In the genomic region with DNA sequence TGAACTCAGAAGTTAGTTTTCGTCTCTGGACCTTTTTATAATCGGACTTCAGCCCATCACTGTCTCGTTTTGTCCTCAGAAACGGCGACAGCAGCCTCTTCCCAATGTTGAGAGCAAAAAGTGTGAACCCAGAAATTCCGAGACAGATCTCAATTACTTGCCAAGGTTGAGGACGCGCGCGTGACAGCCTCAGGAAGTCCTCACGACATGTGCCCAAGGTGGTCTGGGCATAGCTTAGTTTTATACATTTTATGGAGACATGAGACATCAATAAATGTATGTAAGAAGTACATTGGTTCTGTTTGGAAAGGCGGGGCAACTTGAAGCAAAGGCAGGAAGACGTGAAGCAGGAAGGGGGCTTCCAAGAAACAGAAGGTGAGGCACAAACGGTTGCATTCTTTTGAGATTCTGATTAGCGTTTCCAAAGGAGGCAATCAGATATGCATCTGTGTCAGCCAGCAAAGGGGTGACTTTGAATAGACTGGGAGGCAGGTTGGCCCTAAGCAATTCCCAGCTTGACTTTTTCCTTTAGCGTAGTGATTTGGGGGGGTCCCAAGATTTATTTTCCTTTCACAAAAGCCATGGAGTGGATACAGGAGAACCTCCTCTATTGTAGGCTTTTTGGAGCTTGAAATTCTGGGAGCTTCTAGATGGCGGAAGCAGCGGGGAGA, we compare ENCODE assay signal across 8 cellular contexts. TPM values are rescaled to one million over a fixed set of nuclear protein-coding genes. Genes with fewer than 3 reads are reported as not detected.
DNase-seq lines count a peak whose midpoint lies in the region; ATAC-seq and TF ChIP-seq lines count a peak whose summit lies in the region.

No MANE protein-coding gene starts in this region.

- CTCF ChIA-PET in PC-9 (lab: Charles Lee) = interaction anchor here (0.6 to 3.1 kb wide), 11 partner anchors 8 to 109 kb away, joined by 3 to 25 read pairs (median 4); a partner anchor contains a TSS

- no peaks in the 10 kb centered on the region for H3K9me3 ChIP-seq in PC-9 (ENCODE audit: insufficient read depth, low read depth)

- peaks cover 23% of the 10 kb centered on the region for H3K4me1 Mint-ChIP-seq in neural crest cell

- no peaks in the 10 kb centered on the region for H3K27me3 ChIP-seq in PC-9 (ENCODE audit: insufficient read depth, low read depth)

- peak overlapping the region; percentile 95 for H3K27ac Mint-ChIP-seq in neural crest cell (ENCODE audit: unreplicated experiment)

- H3K36me3 Mint-ChIP-seq in neural crest cell (ENCODE audit: low read depth) = peaks cover 2% of the 10 kb centered on the region

- no peak for DNase-seq in PC-9
- no peak for DNase-seq in epithelial cell of proximal tubule (ENCODE audit: low read depth)
- no peak for DNase-seq in neural crest cell (ENCODE audit: low read depth, low spot score)
- no peak for DNase-seq in T-helper 9 cell
- no peak for DNase-seq in RKO (ENCODE audit: low spot score)

- H3K4me3 ChIP-seq in PC-9 = peak overlapping the region; percentile 73
- H3K4me3 ChIP-seq in epithelial cell of proximal tubule (ENCODE audit: low read depth, low read length) = peak overlapping the region; percentile 63

- no peaks in the 10 kb centered on the region for H3K9me2 ChIP-seq in PC-9 (ENCODE audit: insufficient read depth)

- H3K79me2 ChIP-seq in PC-9 (ENCODE audit: low read depth) = peaks cover 48% of the 10 kb centered on the region

- POLR2A ChIA-PET in PC-9 (lab: Charles Lee; ENCODE audit: unreplicated experiment) = interaction anchor here (0.6 to 3.2 kb wide), 5 partner anchors 11 to 158 kb away, joined by 3 to 21 read pairs (median 5); a partner anchor contains a TSS

- H3K4me3 Mint-ChIP-seq in neural crest cell = peak overlapping the region; percentile 87

- intact Hi-C loops in PC-9 (cut with micrococcal nuclease; ENCODE audit: unreplicated experiment) = loop anchor here (1.0 to 2.0 kb wide), 4 partner anchors 50 to 105 kb away; a partner anchor contains a TSS

- peaks cover 28% of the 10 kb centered on the region for H3K4me1 ChIP-seq in PC-9 (replicated peaks; ENCODE audit: insufficient read depth)

- ATAC-seq in GM21529 (IDR thresholded peaks at IDR 0.05; ENCODE audit: unreplicated experiment) (peak; percentile 4), HG03135 (IDR thresholded peaks at IDR 0.05; ENCODE audit: unreplicated experiment) (no peak)

- H3K9me3 Mint-ChIP-seq in neural crest cell = no peaks in the 10 kb centered on the region

- H2AFZ ChIP-seq in PC-9 = peak overlapping the region; percentile 92

- H3K27me3 Mint-ChIP-seq in neural crest cell (ENCODE audit: low read depth) = no peaks in the 10 kb centered on the region

- TF ChIP-seq CTCF in C4-2B (conservative IDR thresholded peaks at IDR 0.05) (no peak), PC-9 (conservative IDR thresholded peaks at IDR 0.05) (no peak), epithelial cell of proximal tubule (conservative IDR thresholded peaks at IDR 0.05; ENCODE audit: low read depth, low read length) (no peak), neural crest cell (conservative IDR thresholded peaks at IDR 0.05) (no peak)

- peak overlapping the region; percentile 90 for H3K4me2 ChIP-seq in PC-9

- H3K27ac ChIP-seq in C4-2B (peak overlapping the region; percentile 93), PC-9 (peak overlapping the region; percentile 57)

- H4K20me1 ChIP-seq in PC-9 (ENCODE audit: insufficient read depth) = no peaks in the 10 kb centered on the region

- H3K36me3 ChIP-seq in PC-9 (ENCODE audit: low read depth) = 0 out of 2 replicates have a peak, but pooled peaks cover 13% of the 10 kb centered on the region

- peaks cover 18% of the 10 kb centered on the region for H3F3A ChIP-seq in PC-9 (ENCODE audit: insufficient read depth, low read depth)

- TSS peak; percentile 85 for BruUV-seq in PC-9 (replicated peaks; lab: Mats Ljungman, UMichigan)

RNA-seq across cellular contexts. Expression of a gene that starts 0.6 kb away (rescaled TPM):
- total RNA-seq in PC-9 (2021) (14.5 and 17.9 TPM in 2 replicates), epithelial cell of proximal tubule (5.1 and 7.6 TPM in 2 replicates), neural crest cell (10.5 and 11.3 TPM in 2 replicates)

RNA-seq across cellular contexts. Expression of a gene that starts 8.9 kb away (rescaled TPM):
- 64.2 and 68.4 TPM in 2 replicates for total RNA-seq in PC-9 (2021)
- total RNA-seq in epithelial cell of proximal tubule = 34.8 and 35.2 TPM in 2 replicates
- 64.0 and 68.5 TPM in 2 replicates for total RNA-seq in neural crest cell

RNA-seq across cellular contexts. Expression of a gene that starts 22.9 kb away (rescaled TPM):
- 12.3 and 12.4 TPM in 2 replicates for total RNA-seq in PC-9 (2021)
- 5.2 and 10.9 TPM in 2 replicates for total RNA-seq in epithelial cell of proximal tubule
- 20.7 and 22.3 TPM in 2 replicates for total RNA-seq in neural crest cell

RNA-seq across cellular contexts. Expression of a gene that starts 36.3 kb away (rescaled TPM):
- total RNA-seq in PC-9 (2021) (13.1 and 25.7 TPM in 2 replicates), epithelial cell of proximal tubule (8.2 and 9.1 TPM in 2 replicates), neural crest cell (13.4 and 14.3 TPM in 2 replicates)

RNA-seq across cellular contexts. Expression of a gene that starts 50.3 kb away (rescaled TPM):
- total RNA-seq in PC-9 (2021) = 30.9 and 39.8 TPM in 2 replicates
- 3.2 and 7.6 TPM in 2 replicates for total RNA-seq in epithelial cell of proximal tubule
- total RNA-seq in neural crest cell = 37.6 and 38.3 TPM in 2 replicates
